9 cellular contexts compared by ENCODE assay signal in the genomic region with DNA sequence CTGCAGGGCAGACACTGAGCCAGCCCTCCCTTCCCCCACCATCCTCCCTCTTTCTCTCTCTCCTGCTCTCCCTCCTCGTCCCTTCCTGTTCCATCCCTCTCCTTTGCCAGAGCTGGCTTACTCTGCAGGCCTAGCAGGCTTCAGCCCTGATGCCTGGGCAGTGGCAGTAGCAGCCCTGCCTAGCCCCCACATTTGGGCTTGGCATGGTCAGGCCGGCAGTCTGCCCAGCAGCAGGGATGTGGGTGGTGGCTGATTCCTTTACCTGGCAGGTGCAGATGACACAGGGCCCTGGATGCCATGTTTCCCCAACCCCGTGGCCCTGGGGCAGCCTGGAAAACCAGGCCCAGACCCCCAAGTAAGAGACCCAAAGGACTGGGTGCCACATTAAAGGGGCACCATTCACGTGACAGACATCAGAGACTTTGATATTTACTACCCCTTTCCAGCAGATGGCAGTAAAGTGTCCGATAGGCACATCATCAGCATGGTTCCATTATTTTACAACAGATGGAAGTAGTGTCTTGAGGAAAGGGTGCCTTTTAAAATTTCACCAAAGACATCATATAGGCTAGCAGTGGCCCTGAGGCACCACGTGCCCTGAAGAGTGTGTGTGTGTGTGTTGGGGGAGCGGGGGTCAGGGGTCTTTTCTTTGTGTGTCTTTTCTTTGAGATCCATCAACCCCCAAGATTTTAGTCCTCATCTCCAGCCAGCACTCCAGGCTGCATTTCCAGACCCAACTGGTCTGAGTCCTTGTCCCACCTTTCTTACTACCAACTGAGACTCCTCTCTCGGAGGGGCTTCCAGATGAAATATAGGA. TPM values are rescaled to one million over a fixed set of nuclear protein-coding genes. Genes with fewer than 3 reads are reported as not detected.
DNase-seq lines count a peak whose midpoint lies in the region; TF ChIP-seq lines count a peak whose summit lies in the region.
"Had no signal": no experiment of that assay in that cellular context is flagged by ENCODE, and none has a peak within 500 bp of the region (broad histone marks: within the 10 kb centered on the region; RNA-seq: fewer than 3 reads in every experiment).

No MANE protein-coding gene starts in this region.

- H3K4me1 ChIP-seq in GM23248 (ENCODE audit: insufficient read depth), result no peaks in the 10 kb centered on the region
- H3K4me1 ChIP-seq in right atrium auricular region, result peaks cover 0 to 2% of the 10 kb centered on the region in 2 donors
- peaks cover 0 to 13% (median 1%) of the 10 kb centered on the region in 6 donors for H3K4me1 ChIP-seq in spleen

- peaks cover 15% of the 10 kb centered on the region for H3K27me3 ChIP-seq in GM23248 (replicated peaks; ENCODE audit: insufficient read depth)
- no peaks in the 10 kb centered on the region for H3K27me3 ChIP-seq in right atrium auricular region
- H3K27me3 ChIP-seq in spleen (replicated peaks in 1 of 7), result peaks cover 0 to 46% (median 6%) of the 10 kb centered on the region in 7 donors

- TF ChIP-seq POLR2A in spleen (IDR thresholded peaks at IDR 0.05), result no peak

- no peaks in the 10 kb centered on the region for H3K9me2 ChIP-seq in GM23248 (ENCODE audit: insufficient read depth)

- no peaks in the 10 kb centered on the region for H3K9me3 ChIP-seq in GM23248 (ENCODE audit: low read depth)
- no peaks in the 10 kb centered on the region for H3K9me3 ChIP-seq in right atrium auricular region
- H3K9me3 ChIP-seq in spleen, result peaks cover 0 to 9% (median 6%) of the 10 kb centered on the region in 8 donors

- WGBS in GM23248 (ENCODE audit: low coverage in 1 of 2, low lambda C conversion rate in 2 of 2, missing lambda C conversion rate in 2 of 2), 2 experiments, result 11 to 14% methylated on average over 8 of the region's 8 CpGs
- 29 to 39% (median 34%) methylated on average over 7 to 8 of the region's 8 CpGs for WGBS in spleen, 5 donors

- in situ Hi-C loops in GM23248 (cut with MboI), result loop anchor here (10.0 kb wide), 1 partner anchor 190 kb away; no protein-coding TSS in a partner anchor

- no peak overlapping the region for H3K4me2 ChIP-seq in GM23248 (ENCODE audit: unreplicated experiment)

- no peaks in the 10 kb centered on the region for H3F3A ChIP-seq in GM23248 (ENCODE audit: insufficient read depth)

- H4K20me1 ChIP-seq in GM23248 (ENCODE audit: insufficient read depth), result no peaks in the 10 kb centered on the region
- H4K20me1 ChIP-seq: BLaER1 treated with 17β-estradiol and CSF1 and Interleukin-3, amounts not matched to agents 10 nM and 100 nM had no signal

- no peaks in the 10 kb centered on the region for H3K79me2 ChIP-seq in GM23248 (ENCODE audit: insufficient read depth)

- intact Hi-C loops in spleen (cut with DNase I; ENCODE audit: low total_unique reads), result loop anchor here (5.0 kb wide), 1 partner anchor 188 kb away; no protein-coding TSS in a partner anchor

- no peak overlapping the region for H3K4me3 ChIP-seq in GM23248
- no peak overlapping the region for H3K4me3 ChIP-seq in right atrium auricular region
- no peak overlapping the region for H3K4me3 ChIP-seq in spleen
- H3K4me3 ChIP-seq: BLaER1 treated with 17β-estradiol and CSF1 and Interleukin-3, amounts not matched to agents 10 nM and 100 nM had no signal

- H2AFZ ChIP-seq in GM23248, result no peak overlapping the region

- no peak overlapping the region for H3K27ac ChIP-seq in GM23248
- H3K27ac ChIP-seq in right atrium auricular region, result no peak overlapping the region
- H3K27ac ChIP-seq in spleen, result no peak overlapping the region
- H3K27ac ChIP-seq: BLaER1 treated with 17β-estradiol and CSF1 and Interleukin-3, amounts not matched to agents 10 nM and 100 nM had no signal

- peak; percentile 28 to 67 for TF ChIP-seq CTCF in right atrium auricular region (IDR thresholded peaks at IDR 0.05)
- TF ChIP-seq CTCF in spleen (IDR thresholded peaks at IDR 0.05 in 8 of 11, conservative IDR thresholded peaks at IDR 0.05 in 3 of 11), result peak; percentile 53 to 79 (median 65)

- H3K36me3 ChIP-seq in GM23248 (ENCODE audit: low read depth) (no peaks in the 10 kb centered on the region), right atrium auricular region (no peaks in the 10 kb centered on the region), spleen (no peaks in the 10 kb centered on the region)
- H3K36me3 ChIP-seq: BLaER1 treated with 17β-estradiol and CSF1 and Interleukin-3, amounts not matched to agents 10 nM and 100 nM had no signal

- no peak overlapping the region for H3K9ac ChIP-seq in GM23248
- H3K9ac ChIP-seq: BLaER1 treated with 17β-estradiol and CSF1 and Interleukin-3, amounts not matched to agents 10 nM and 100 nM had no signal

- DNase-seq in NCI-H187 treated with DMSO at 0.1 percent for 48 hours (lab: John Stamatoyannopoulos, UW) (peak; percentile 10), NCI-H187 (lab: John Stamatoyannopoulos, UW) (no peak), GM23248 (peak; percentile 76), NCI-H2196 treated with DMSO at 0.1 percent for 48 hours (lab: John Stamatoyannopoulos, UW; ENCODE audit: unreplicated experiment) (peak; percentile 10), amniotic stem cell (lab: John Stamatoyannopoulos, UW) (peak; percentile 55), right atrium auricular region (ENCODE audit: low spot score) (no peak), spleen (peak; percentile 69), cortex of kidney (lab: John Stamatoyannopoulos, UW) (no peak)

RNA-seq across cellular contexts. Expression of gene KCP, which starts 5.9 kb away (rescaled TPM):
- not detected in 2 replicates for total RNA-seq in GM23248 (2014; rRNA removed; shearing (Covaris generic))
- polyA plus RNA-seq in GM23248 (2016; fragmentation: Nextera tagmentation; extraction: Ambion mirVana) (0.10 TPM in 2 replicates), spleen (1 to 10 TPM in 1 of 3 donors, under 1 TPM in 2; 0.06 to 2.1 (median 0.35) TPM)
- total RNA-seq in right atrium auricular region (not detected), spleen (under 1 TPM; 0.14 to 0.89 (median 0.72) TPM)

RNA-seq across cellular contexts. Expression of gene IRF5, which starts 33.1 kb away (rescaled TPM):
- total RNA-seq in GM23248 (2014; rRNA removed; shearing (Covaris generic)), result under 0.01 and 1.6 TPM in 2 replicates
- polyA plus RNA-seq in GM23248 (2016; fragmentation: Nextera tagmentation; extraction: Ambion mirVana), result 0.14 and 0.16 TPM in 2 replicates
- 1 to 10 TPM; 2.7 to 4.4 TPM for total RNA-seq in right atrium auricular region
- total RNA-seq in spleen, result 10 to 100 TPM; 34.7 to 56.3 (median 48.2) TPM
- polyA plus RNA-seq in spleen, result 10 to 100 TPM; 26.2 to 41.8 (median 41.5) TPM

RNA-seq across cellular contexts. Expression of gene ATP6V1F, which starts 41.9 kb away (rescaled TPM):
- total RNA-seq in GM23248 (2014; rRNA removed; shearing (Covaris generic)), result 96.5 and 124 TPM in 2 replicates
- 243 and 264 TPM in 2 replicates for polyA plus RNA-seq in GM23248 (2016; fragmentation: Nextera tagmentation; extraction: Ambion mirVana)
- 100 to 1,000 TPM; 121 TPM for total RNA-seq in right atrium auricular region
- 10 to 100 TPM; 78.3 to 95.5 (median 84.5) TPM for total RNA-seq in spleen
- 100 to 1,000 TPM; 205 to 285 (median 262) TPM for polyA plus RNA-seq in spleen

Comparison
In these comparisons a context has a peak if more than half of its experiments do, and no peak if none do; other contexts are left out.
1. DNase-seq: peak in NCI-H187 treated with DMSO at 0.1 percent for 48 hours (single experiment), GM23248 (single experiment), NCI-H2196 treated with DMSO at 0.1 percent for 48 hours (single experiment), amniotic stem cell (single experiment) and spleen (single experiment); none in NCI-H187 (0 of 2), right atrium auricular region (single experiment) and cortex of kidney (single experiment).
2. RNA of gene IRF5, which starts 33.1 kb away (total RNA-seq): 34.7 to 56.3 TPM in spleen; 2.7 to 4.4 TPM in right atrium auricular region and under 0.01 to 1.6 TPM in GM23248; every median in the first group is over 4 times any median in the second.